Comparison of ENCODE assay signal across 21 cellular contexts in the genomic region with DNA sequence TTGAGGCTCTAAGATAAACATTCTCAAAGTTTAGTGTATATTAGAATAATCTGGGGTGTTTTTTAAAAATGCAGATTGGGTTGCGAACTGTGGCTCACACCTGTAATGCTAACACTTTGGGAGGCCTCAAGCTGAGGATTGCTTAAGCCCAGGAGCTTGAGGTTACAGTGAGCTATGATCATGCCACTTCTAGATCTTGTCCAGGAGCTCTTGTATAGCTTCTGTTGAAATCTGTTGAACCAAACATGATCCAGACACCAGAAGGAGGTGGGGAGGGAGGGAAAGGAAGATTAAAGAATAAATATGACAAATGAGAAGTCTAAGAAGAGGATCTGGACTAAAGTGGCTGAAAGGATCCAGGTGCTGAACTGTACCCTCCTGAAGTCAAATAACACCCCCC. TPM values are rescaled to one million over a fixed set of nuclear protein-coding genes. Genes with fewer than 3 reads are reported as not detected.
"Had no signal": no experiment of that assay in that cellular context is flagged by ENCODE, and none has a peak within 500 bp of the region (broad histone marks: within the 10 kb centered on the region; RNA-seq: fewer than 3 reads in every experiment).

No MANE protein-coding gene starts in this region.

- ATAC-seq: K562 had no signal

- H3K9me3 ChIP-seq: SK-N-SH had no signal

- H3K27ac ChIP-seq: HL-60, KMS-11 had no signal

- H3K4me3 ChIP-seq: K562 had no signal

- DNase-seq: Kasumi-1, MM.1S, NCI-H1092 treated with DMSO at 0.1 percent for 48 hours, NCI-H1436, NCI-H187, NCI-H2029, NCI-H2081 treated with DMSO at 0.1 percent for 48 hours, NCI-H2171, NCI-H226, NCI-H446, NCI-H510A, NCI-H524 treated with DMSO at 0.1 percent for 48 hours, NCI-H69, RPMI8226, SK-N-SH had no signal

RNA-seq across cellular contexts. Expression of a gene that starts 14.4 kb away (rescaled TPM):
- total RNA-seq: M059J had no signal
- polyA plus RNA-seq: SK-N-SH had no signal

RNA-seq across cellular contexts. Expression of a gene that starts 24.7 kb away (rescaled TPM):
- total RNA-seq: K562, M059J, SK-MEL-5 had no signal
- polyA plus RNA-seq: IgD-negative memory B cell, K562, SK-N-SH had no signal
